In genomic region chr16:75644240-75645012, GRCh38 we compare ENCODE assay signal across 2 cellular contexts.
TF ChIP-seq lines count a peak whose summit lies in the region.

No MANE protein-coding gene starts in this region.

TF ChIP-seq in GM12878, 131 proteins besides CTCF, POLR2A, EP300 and RAD21:
- TF ChIP-seq MEF2A (IDR thresholded peaks at IDR 0.05; ENCODE audit: insufficient read depth, low read depth, low read length), result no peak
- no peak for TF ChIP-seq PAX8 (IDR thresholded peaks at IDR 0.05)
- 0 out of 2 replicates have a peak, but pooled peaks have one; percentile 19 for TF ChIP-seq RUNX3 (IDR thresholded peaks at IDR 0.05; ENCODE audit: low read length)

TF ChIP-seq in neural cell, 6 proteins besides CTCF, POLR2A, EP300 and RAD21:
- TF ChIP-seq SMC3 (conservative IDR thresholded peaks at IDR 0.05; ENCODE audit: poor library complexity), result peak; percentile 33
- no peak for TF ChIP-seq TAF1 (IDR thresholded peaks at IDR 0.05; ENCODE audit: low read depth)
